In genomic region chr2:38660282-38660681, GRCh38 we compare ENCODE assay signal across 2 cellular contexts.
TF ChIP-seq lines count a peak whose summit lies in the region.

No MANE protein-coding gene starts in this region.

TF ChIP-seq in HEK293, 187 proteins besides CTCF, POLR2A, EP300 and RAD21:
- TF ChIP-seq ZNF350 (tag by site-specific recombination; IDR thresholded peaks at IDR 0.05), result no peak
- TF ChIP-seq ZNF121 (tag by site-specific recombination; IDR thresholded peaks at IDR 0.05), result 0 out of 2 replicates have a peak, but pooled peaks have one; percentile 20
- TF ChIP-seq, protein P1, sequence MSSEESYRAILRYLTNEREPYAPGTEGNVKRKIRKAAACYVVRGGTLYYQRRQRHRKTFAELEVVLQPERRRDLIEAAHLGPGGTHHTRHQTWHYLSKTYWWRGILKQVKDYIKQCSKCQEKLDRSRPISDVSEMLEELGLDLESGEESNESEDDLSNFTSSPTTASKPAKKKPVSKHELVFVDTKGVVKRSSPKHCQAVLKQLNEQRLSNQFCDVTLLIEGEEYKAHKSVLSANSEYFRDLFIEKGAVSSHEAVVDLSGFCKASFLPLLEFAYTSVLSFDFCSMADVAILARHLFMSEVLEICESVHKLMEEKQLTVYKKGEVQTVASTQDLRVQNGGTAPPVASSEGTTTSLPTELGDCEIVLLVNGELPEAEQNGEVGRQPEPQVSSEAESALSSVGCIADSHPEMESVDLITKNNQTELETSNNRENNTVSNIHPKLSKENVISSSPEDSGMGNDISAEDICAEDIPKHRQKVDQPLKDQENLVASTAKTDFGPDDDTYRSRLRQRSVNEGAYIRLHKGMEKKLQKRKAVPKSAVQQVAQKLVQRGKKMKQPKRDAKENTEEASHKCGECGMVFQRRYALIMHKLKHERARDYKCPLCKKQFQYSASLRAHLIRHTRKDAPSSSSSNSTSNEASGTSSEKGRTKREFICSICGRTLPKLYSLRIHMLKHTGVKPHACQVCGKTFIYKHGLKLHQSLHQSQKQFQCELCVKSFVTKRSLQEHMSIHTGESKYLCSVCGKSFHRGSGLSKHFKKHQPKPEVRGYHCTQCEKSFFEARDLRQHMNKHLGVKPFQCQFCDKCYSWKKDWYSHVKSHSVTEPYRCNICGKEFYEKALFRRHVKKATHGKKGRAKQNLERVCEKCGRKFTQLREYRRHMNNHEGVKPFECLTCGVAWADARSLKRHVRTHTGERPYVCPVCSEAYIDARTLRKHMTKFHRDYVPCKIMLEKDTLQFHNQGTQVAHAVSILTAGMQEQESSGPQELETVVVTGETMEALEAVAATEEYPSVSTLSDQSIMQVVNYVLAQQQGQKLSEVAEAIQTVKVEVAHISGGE (tag by site-specific recombination; conservative IDR thresholded peaks at IDR 0.05; ENCODE audit: low read depth), result no peak
TF ChIP-seq in HEK293: peak in this region for 1.

TF ChIP-seq in K562, 482 proteins besides CTCF, POLR2A, EP300 and RAD21:
- TF ChIP-seq ZNF121 (CRISPR knock-in tag; conservative IDR thresholded peaks at IDR 0.05) (peak; percentile 72), CCNT2 (IDR thresholded peaks at IDR 0.05; ENCODE audit: borderline replicate concordance, extremely low read depth, insufficient read length, low read depth, low read length) (no peak), TARDBP (IDR thresholded peaks at IDR 0.05) (no peak), BMI1 (IDR thresholded peaks at IDR 0.05; ENCODE audit: low read length) (no peak), XRCC5 (IDR thresholded peaks at IDR 0.05; ENCODE audit: low read depth, low read length) (no peak), HLTF (IDR thresholded peaks at IDR 0.05) (no peak), RBM25 (IDR thresholded peaks at IDR 0.05; ENCODE audit: low read depth, low read length, severe bottlenecking) (peak; percentile 52), HNRNPUL1 (IDR thresholded peaks at IDR 0.05; ENCODE audit: low read length) (no peak)
- TF ChIP-seq, protein P2, sequence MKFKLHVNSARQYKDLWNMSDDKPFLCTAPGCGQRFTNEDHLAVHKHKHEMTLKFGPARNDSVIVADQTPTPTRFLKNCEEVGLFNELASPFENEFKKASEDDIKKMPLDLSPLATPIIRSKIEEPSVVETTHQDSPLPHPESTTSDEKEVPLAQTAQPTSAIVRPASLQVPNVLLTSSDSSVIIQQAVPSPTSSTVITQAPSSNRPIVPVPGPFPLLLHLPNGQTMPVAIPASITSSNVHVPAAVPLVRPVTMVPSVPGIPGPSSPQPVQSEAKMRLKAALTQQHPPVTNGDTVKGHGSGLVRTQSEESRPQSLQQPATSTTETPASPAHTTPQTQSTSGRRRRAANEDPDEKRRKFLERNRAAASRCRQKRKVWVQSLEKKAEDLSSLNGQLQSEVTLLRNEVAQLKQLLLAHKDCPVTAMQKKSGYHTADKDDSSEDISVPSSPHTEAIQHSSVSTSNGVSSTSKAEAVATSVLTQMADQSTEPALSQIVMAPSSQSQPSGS (CRISPR knock-in tag; IDR thresholded peaks at IDR 0.05), result no peak
- TF ChIP-seq, protein P3, sequence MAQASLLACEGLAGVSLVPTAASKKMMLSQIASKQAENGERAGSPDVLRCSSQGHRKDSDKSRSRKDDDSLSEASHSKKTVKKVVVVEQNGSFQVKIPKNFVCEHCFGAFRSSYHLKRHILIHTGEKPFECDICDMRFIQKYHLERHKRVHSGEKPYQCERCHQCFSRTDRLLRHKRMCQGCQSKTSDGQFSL (CRISPR knock-in tag; IDR thresholded peaks at IDR 0.05), result no peak
- TF ChIP-seq, protein P3 (tag; IDR thresholded peaks at IDR 0.05), result no peak
